In genomic region chr12:120886194-120887018, GRCh38 we compare ENCODE assay signal across 9 cellular contexts. TPM values are rescaled to one million over a fixed set of nuclear protein-coding genes. Genes with fewer than 3 reads are reported as not detected.
DNase-seq lines count a peak whose midpoint lies in the region; ATAC-seq and TF ChIP-seq lines count a peak whose summit lies in the region.
"Had no signal": no experiment of that assay in that cellular context is flagged by ENCODE, and none has a peak within 500 bp of the region (broad histone marks: within the 10 kb centered on the region; RNA-seq: fewer than 3 reads in every experiment).

No MANE protein-coding gene starts in this region.

- WGBS in trophoblast cell (ENCODE audit: extremely low coverage, insufficient coverage, insufficient read length): no CpG with 5 or more reads among the region's 4 CpGs

- ATAC-seq in activated CD4-positive, CD25-positive, alpha-beta regulatory T cell treated with anti-CD3 and anti-CD28 coated beads, Interleukin-2, amount 50 U/mL, for 24 hours: peak; percentile 80 to 83
- ATAC-seq in HG02588 (IDR thresholded peaks at IDR 0.05; ENCODE audit: unreplicated experiment) (peak; percentile 62), gastrocnemius medialis (no peak)

- no peak overlapping the region for H3K14ac ChIP-seq in trophoblast cell (ENCODE audit: low read length)

- peak overlapping the region; percentile 52 for H3K4ac ChIP-seq in trophoblast cell (ENCODE audit: low read depth, low read length)

- no peaks in the 10 kb centered on the region for H3K79me2 ChIP-seq in trophoblast cell (ENCODE audit: control insufficient read depth, insufficient read depth, low read length, poor library complexity)

- no peak overlapping the region for H3K4me3 ChIP-seq in trophoblast cell (ENCODE audit: low read depth, low read length)
- no peak overlapping the region for H3K4me3 ChIP-seq in gastrocnemius medialis

- H3K4me1 ChIP-seq in trophoblast cell (ENCODE audit: control insufficient read depth in 1 of 2, insufficient read depth in 2 of 2, low read length in 2 of 2) (peaks cover 0 to 5% of the 10 kb centered on the region in 2 experiments), gastrocnemius medialis (peaks cover 5 to 26% of the 10 kb centered on the region in 2 donors)

- H3K23ac ChIP-seq in trophoblast cell (ENCODE audit: low read length): no peak overlapping the region

- no peak overlapping the region for H3K27ac ChIP-seq in trophoblast cell (ENCODE audit: low read depth, low read length)
- no peak overlapping the region for H3K27ac ChIP-seq in gastrocnemius medialis

- no peak overlapping the region for H3K9ac ChIP-seq in trophoblast cell (ENCODE audit: low read length)

- H4K91ac ChIP-seq in trophoblast cell (ENCODE audit: low read depth, low read length): no peak overlapping the region

- no peak overlapping the region for H2AFZ ChIP-seq in trophoblast cell (ENCODE audit: insufficient read depth, low read length, poor library complexity)

- no peak overlapping the region for H2BK5ac ChIP-seq in trophoblast cell (ENCODE audit: low read depth, low read length, poor library complexity)

- H3K79me1 ChIP-seq in trophoblast cell (ENCODE audit: low read length): no peaks in the 10 kb centered on the region

- peaks cover 0 to 1% of the 10 kb centered on the region in 2 experiments for H3K36me3 ChIP-seq in trophoblast cell (ENCODE audit: control insufficient read depth in 1 of 2, insufficient read depth in 2 of 2, low read length in 2 of 2)
- H3K36me3 ChIP-seq in gastrocnemius medialis: no peaks in the 10 kb centered on the region

- in situ Hi-C loops in gastrocnemius medialis (cut with MboI; ENCODE audit: low sequenced_read_pairs in 4 of 4): no loop called here

- no peak overlapping the region for H4K8ac ChIP-seq in trophoblast cell (ENCODE audit: low read depth, low read length)

- no peak for DNase-seq in activated CD4-positive, CD25-positive, alpha-beta regulatory T cell (lab: John Stamatoyannopoulos, UW)
- DNase-seq in MV-4-11 (lab: John Stamatoyannopoulos, UW): peak; percentile 23
- no peak for DNase-seq in trophoblast cell
- no peak for DNase-seq in AG08395 (ENCODE audit: low spot score)
- DNase-seq in gastrocnemius medialis: no peak
- no peak for DNase-seq in stimulated activated naive CD4-positive, alpha-beta T cell treated with Interleukin-2 at 50 U/mL for 16 hours (lab: John Stamatoyannopoulos, UW)
- DNase-seq: NCI-H345 had no signal

- intact Hi-C loops in gastrocnemius medialis (cut with DNase I; ENCODE audit: low total_unique reads): no loop called here

- no peak overlapping the region for H2BK12ac ChIP-seq in trophoblast cell (ENCODE audit: low read length)

- no peak overlapping the region for H4K12ac ChIP-seq in trophoblast cell (ENCODE audit: low read depth, low read length)

- TF ChIP-seq POLR2A in gastrocnemius medialis (IDR thresholded peaks at IDR 0.05): no peak

- no peak overlapping the region for H3K4me2 ChIP-seq in trophoblast cell (ENCODE audit: low read length)

- H3K27me3 ChIP-seq in trophoblast cell (ENCODE audit: insufficient read depth, low read length): no peaks in the 10 kb centered on the region
- no peaks in the 10 kb centered on the region for H3K27me3 ChIP-seq in gastrocnemius medialis

- no peak overlapping the region for H2AK5ac ChIP-seq in trophoblast cell (ENCODE audit: low read length)

- no peaks in the 10 kb centered on the region for H3K9me3 ChIP-seq in trophoblast cell (ENCODE audit: insufficient read depth, low read depth, low read length)
- H3K9me3 ChIP-seq in gastrocnemius medialis: no peaks in the 10 kb centered on the region

- no peak overlapping the region for H2BK120ac ChIP-seq in trophoblast cell (ENCODE audit: insufficient read depth, low read length, poor library complexity)

- no peak overlapping the region for H3K18ac ChIP-seq in trophoblast cell (ENCODE audit: low read length)

- TF ChIP-seq CTCF in gastrocnemius medialis (IDR thresholded peaks at IDR 0.05 in 4 of 5, conservative IDR thresholded peaks at IDR 0.05 in 1 of 5): no peak

RNA-seq across cellular contexts. Expression of gene SPPL3, which starts 17.8 kb away (rescaled TPM):
- 56.6 and 57.3 TPM in 2 replicates for polyA plus RNA-seq in trophoblast cell (2013)
- 10 to 100 TPM; 10.1 to 21.3 (median 10.6) TPM for total RNA-seq in gastrocnemius medialis

Comparison
In these comparisons a context has a peak if more than half of its experiments do, and no peak if none do; other contexts are left out.
1. ATAC-seq: peak in activated CD4-positive, CD25-positive, alpha-beta regulatory T cell treated with anti-CD3 and anti-CD28 coated beads, Interleukin-2, amount 50 U/mL, for 24 hours (2 of 2) and HG02588 (single experiment); none in gastrocnemius medialis (0 of 2).